ENCODE assay signal across 9 cellular contexts in the genomic region with DNA sequence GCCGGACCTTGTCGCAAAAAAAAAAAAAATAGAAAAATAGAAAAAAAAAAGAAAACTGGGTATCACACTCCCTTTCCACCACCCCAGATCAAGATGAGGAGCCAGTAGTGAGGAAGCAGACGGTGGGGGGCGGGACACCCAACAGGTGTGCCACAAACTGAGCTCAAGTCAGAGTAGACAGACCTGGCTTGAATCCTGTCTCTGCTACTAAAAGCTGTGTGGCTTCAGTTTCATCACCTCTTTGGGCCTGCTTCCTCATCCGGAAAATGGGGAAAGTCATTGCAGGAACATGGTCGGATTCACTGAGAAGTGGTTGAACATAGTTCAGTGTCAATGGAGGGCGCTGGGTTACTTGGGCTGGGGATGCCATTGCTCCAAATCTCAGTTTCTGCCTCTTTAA. TPM values are rescaled to one million over a fixed set of nuclear protein-coding genes. Genes with fewer than 3 reads are reported as not detected.
DNase-seq lines count a peak whose midpoint lies in the region; ATAC-seq, FAIRE-seq and TF ChIP-seq lines count a peak whose summit lies in the region.
"Had no signal": no experiment of that assay in that cellular context is flagged by ENCODE, and none has a peak within 500 bp of the region (broad histone marks: within the 10 kb centered on the region; RNA-seq: fewer than 3 reads in every experiment).

No MANE protein-coding gene starts in this region.

- TF ChIP-seq POLR2A in uterus (IDR thresholded peaks at IDR 0.05): no peak

- TF ChIP-seq CTCF in pancreas (IDR thresholded peaks at IDR 0.05) (no peak), uterus (IDR thresholded peaks at IDR 0.05) (no peak), WERI-Rb-1 (IDR thresholded peaks at IDR 0.05; ENCODE audit: low read depth, low read length) (no peak)

- DNase-seq in Right ventricle myocardium superior: peak; percentile 51
- no peak for DNase-seq in Right ventricle myocardium inferior (ENCODE audit: missing footprints)
- peak; percentile 46 for DNase-seq in glomerular visceral epithelial cell (ENCODE audit: extremely low spot score)
- DNase-seq in pancreas: no peak
- DNase-seq in uterus: no peak
- no peak for DNase-seq in WERI-Rb-1
- no peak for DNase-seq in SKM-1 (lab: John Stamatoyannopoulos, UW; ENCODE audit: unreplicated experiment)
- DNase-seq: activated CD4-positive, alpha-beta memory T cell treated with anti-CD3 and anti-CD28 coated beads for 36 hours had no signal

- H3K4me3 ChIP-seq in pancreas (no peak overlapping the region), uterus (peak overlapping the region in 1 of 2 donors; percentile 50), WERI-Rb-1 (ENCODE audit: low read depth, low read length) (no peak overlapping the region)

- intact Hi-C loops in Right ventricle myocardium superior (cut with DNase I) (loop anchor here (5.0 kb wide), 1 partner anchor 48 kb away; a partner anchor contains a TSS), Right ventricle myocardium inferior (cut with DNase I) (loop anchor here (2.0 to 5.0 kb wide), 2 partner anchors 17 to 48 kb away; a partner anchor contains a TSS), pancreas (cut with DNase I) (no loop called here), uterus (cut with DNase I; ENCODE audit: low total_unique reads) (no loop called here)

- no peak for FAIRE-seq in pancreas (lab: Jason Lieb, UNC)

- H3K36me3 ChIP-seq in pancreas (no peaks in the 10 kb centered on the region), uterus (no peaks in the 10 kb centered on the region), WERI-Rb-1 (no peaks in the 10 kb centered on the region)

- H3K27me3 ChIP-seq in pancreas: no peaks in the 10 kb centered on the region
- no peaks in the 10 kb centered on the region for H3K27me3 ChIP-seq in uterus
- no peaks in the 10 kb centered on the region for H3K27me3 ChIP-seq in WERI-Rb-1 (ENCODE audit: insufficient read depth, low read depth, severe bottlenecking)

- H3K4me1 ChIP-seq in pancreas (peaks cover 3 to 16% (median 6%) of the 10 kb centered on the region in 3 donors), uterus (peaks cover 3 to 22% of the 10 kb centered on the region in 2 donors)

- H3K9me3 ChIP-seq in pancreas: no peaks in the 10 kb centered on the region
- no peaks in the 10 kb centered on the region for H3K9me3 ChIP-seq in uterus
- H3K9me3 ChIP-seq in WERI-Rb-1 (ENCODE audit: severe bottlenecking): peaks cover 3% of the 10 kb centered on the region

- no peak for ATAC-seq in Right ventricle myocardium superior (ENCODE audit: poor library complexity)
- no peak for ATAC-seq in Right ventricle myocardium inferior
- peak in 1 of 4 donors; percentile 4 for ATAC-seq in pancreas
- no peak for ATAC-seq in GM18858 (IDR thresholded peaks at IDR 0.05; ENCODE audit: unreplicated experiment)

- WGBS in pancreas, 2 donors: 49 to 55% methylated on average over 7 of the region's 7 CpGs

- H3K27ac ChIP-seq in pancreas (peak overlapping the region in 3 of 4 donors; percentile 10 to 65 (median 28)), uterus (peak overlapping the region; percentile 85 to 95), WERI-Rb-1 (no peak overlapping the region; the same call in none of the 2 replicates)

RNA-seq across cellular contexts. Expression of a gene that starts 2.9 kb away (rescaled TPM):
- total RNA-seq in Right ventricle myocardium superior: 73.1 TPM
- 73.8 TPM for total RNA-seq in Right ventricle myocardium inferior
- total RNA-seq in pancreas: 10 to 100 TPM in 1 of 6 donors, 1 to 10 TPM in 4, under 1 TPM in 1; 0.71 to 12.7 (median 5.1) TPM
- polyA plus RNA-seq in pancreas: 10 to 100 TPM; 23.8 to 27.6 TPM
- total RNA-seq in uterus: 100 to 1,000 TPM in 2 of 4 donors, 10 to 100 TPM in 2; 21.5 to 212 (median 103) TPM
- total RNA-seq: activated CD4-positive, alpha-beta memory T cell treated with anti-CD3 and anti-CD28 coated beads for 36 hours had no signal

RNA-seq across cellular contexts. Expression of a gene that starts 47.2 kb away (rescaled TPM):
- 69.5 TPM for total RNA-seq in Right ventricle myocardium superior
- total RNA-seq in Right ventricle myocardium inferior: 77.3 TPM
- total RNA-seq in pancreas: 10 to 100 TPM; 16.7 to 28.0 (median 22.6) TPM
- 10 to 100 TPM; 41.7 to 53.9 TPM for polyA plus RNA-seq in pancreas
- total RNA-seq in uterus: 10 to 100 TPM; 26.1 to 92.3 (median 62.5) TPM

Comparison
In these comparisons a context has a peak if more than half of its experiments do, and no peak if none do; other contexts are left out.
1. DNase-seq: peak in Right ventricle myocardium superior (single experiment) and glomerular visceral epithelial cell (single experiment); none in Right ventricle myocardium inferior (single experiment), pancreas (0 of 6), uterus (0 of 2), WERI-Rb-1 (single experiment) and SKM-1 (single experiment).
2. intact Hi-C loops: an anchor here in Right ventricle myocardium superior (5.0 kb wide) and Right ventricle myocardium inferior (2.0 to 5.0 kb wide); none called in pancreas and uterus.